ENCODE assay signal across 8 cellular contexts in the genomic region with DNA sequence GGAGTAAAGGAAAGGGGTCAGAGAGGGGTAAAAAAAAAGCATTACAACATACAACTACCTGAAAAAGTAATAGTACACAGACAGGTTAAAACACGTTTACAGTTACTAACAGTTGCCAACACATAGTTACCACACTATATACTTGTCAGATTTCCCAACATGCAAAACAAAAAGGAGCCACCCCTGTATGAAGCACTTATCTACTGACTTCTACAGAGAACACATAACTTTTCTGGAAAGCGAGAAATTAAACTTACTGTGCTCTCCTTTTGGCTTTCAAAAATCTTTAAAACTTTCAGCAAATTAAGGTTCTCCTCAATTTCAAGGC. TPM values are rescaled to one million over a fixed set of nuclear protein-coding genes. Genes with fewer than 3 reads are reported as not detected.
DNase-seq lines count a peak whose midpoint lies in the region; ATAC-seq and TF ChIP-seq lines count a peak whose summit lies in the region.

No MANE protein-coding gene starts in this region.

- no peak overlapping the region for H3K9ac ChIP-seq in HCT116 (ENCODE audit: low read length)

- no peaks in the 10 kb centered on the region for H3K36me3 ChIP-seq in HCT116 (ENCODE audit: control insufficient read depth in 1 of 2, insufficient read depth in 2 of 2, low read length in 2 of 2)
- no peaks in the 10 kb centered on the region for H3K36me3 ChIP-seq in SJCRH30
- H3K36me3 ChIP-seq in esophagus squamous epithelium, result no peaks in the 10 kb centered on the region

- H2AFZ ChIP-seq in HCT116 (ENCODE audit: low read depth, low read length, poor library complexity, severe bottlenecking), result no peak overlapping the region

- CTCF ChIA-PET in HCT116 (lab: Charles Lee), result no interaction called here

- H3K4me2 ChIP-seq in HCT116 (ENCODE audit: low read length), result peak overlapping the region; percentile 92

- H3K9me2 ChIP-seq in HCT116 (ENCODE audit: insufficient read depth), result no peaks in the 10 kb centered on the region

- TF ChIP-seq POLR2A in HCT116 (IDR thresholded peaks at IDR 0.05; ENCODE audit: borderline replicate concordance, extremely low read depth, insufficient read depth, insufficient read length) (no peak), esophagus squamous epithelium (IDR thresholded peaks at IDR 0.05) (peak in 3 of 4 donors; percentile 47 to 56 (median 53))

- H3K4me3 ChIP-seq in HCT116 (replicated peaks in 1 of 2; ENCODE audit: low read depth in 1 of 2, low read length in 2 of 2), result peak overlapping the region in 1 of 2 experiments; percentile 95; a peak in 1 of 4 replicates
- H3K4me3 ChIP-seq in SJCRH30, result peak overlapping the region; percentile 97
- H3K4me3 ChIP-seq in esophagus squamous epithelium, result peak overlapping the region; percentile 62 to 94 (median 80)
- peak overlapping the region; percentile 84 to 99 (median 96) for H3K4me3 ChIP-seq in skin epidermis

- no peaks in the 10 kb centered on the region for H3K9me3 ChIP-seq in HCT116 (ENCODE audit: control insufficient read depth in 1 of 2, insufficient read depth in 1 of 2, low read depth in 1 of 2, low read length in 2 of 2)
- no peaks in the 10 kb centered on the region for H3K9me3 ChIP-seq in SJCRH30 (replicated peaks)
- H3K9me3 ChIP-seq in esophagus squamous epithelium, result no peaks in the 10 kb centered on the region

- H3K4me1 ChIP-seq in HCT116 (ENCODE audit: control insufficient read depth in 1 of 2, insufficient read depth in 2 of 2, low read length in 2 of 2) (peaks cover 0 to 25% of the 10 kb centered on the region in 2 experiments; a peak in 2 of 4 replicates), SJCRH30 (peaks cover 6% of the 10 kb centered on the region; the same call in 1 of the 2 replicates), esophagus squamous epithelium (peaks cover 15 to 68% (median 28%) of the 10 kb centered on the region in 3 donors)

- POLR2A ChIA-PET in HCT116 (lab: Charles Lee), result no interaction called here

- DNase-seq in HCT116 (ENCODE audit: low read depth, low spot score) (no peak), SJCRH30 (no peak), esophagus squamous epithelium (lab: John Stamatoyannopoulos, UW) (no peak), mucosa of gallbladder (ENCODE audit: low spot score) (no peak), GM13976 (ENCODE audit: low spot score) (no peak), GM20000 (ENCODE audit: low spot score) (no peak)
- DNase-seq in stimulated activated CD4-positive, alpha-beta T cell treated with anti-CD3 and anti-CD28 coated beads, Interleukin-12 subunit alpha, Interleukin-12 subunit beta, amount 100 ng/mL, for 4 hours, result no peak

- H3K27ac ChIP-seq in HCT116 (ENCODE audit: low read depth, low read length), result no peak overlapping the region
- no peak overlapping the region for H3K27ac ChIP-seq in SJCRH30
- H3K27ac ChIP-seq in esophagus squamous epithelium, result peak overlapping the region; percentile 97 to 99 (median 98)
- peak overlapping the region in 17 of 21 experiments; percentile 96 to 100 (median 99) for H3K27ac ChIP-seq in skin epidermis

- 13 to 25% methylated on average over 2 of the region's 2 CpGs for WGBS in esophagus squamous epithelium, 2 donors

- no peaks in the 10 kb centered on the region for H4K20me1 ChIP-seq in HCT116 (ENCODE audit: insufficient read depth)

- intact Hi-C loops in HCT116 (cut with micrococcal nuclease) (no loop called here), esophagus squamous epithelium (cut with DNase I) (no loop called here)

- in situ Hi-C loops in GM13976 (cut with MboI; ENCODE audit: low sequenced_read_pairs, unreplicated experiment), result loop anchor here (10.0 kb wide), 1 partner anchor 114 kb away; no protein-coding TSS in a partner anchor

- peaks cover 63% of the 10 kb centered on the region for H3K79me2 ChIP-seq in HCT116 (ENCODE audit: insufficient read depth, low read length)

- no peak for TF ChIP-seq RAD21 in HCT116 (IDR thresholded peaks at IDR 0.05; ENCODE audit: low read depth)

- RAD21 ChIA-PET in HCT116 (lab: Charles Lee; ENCODE audit: low non-redundant PET in 1 of 2, low total read pairs in 2 of 2, uncharacterized antibody in 2 of 2, unreplicated experiment in 2 of 2), result no interaction called here

- H3K27me3 ChIP-seq in HCT116 (ENCODE audit: insufficient read depth, low read length), result no peaks in the 10 kb centered on the region
- no peaks in the 10 kb centered on the region for H3K27me3 ChIP-seq in SJCRH30
- no peaks in the 10 kb centered on the region for H3K27me3 ChIP-seq in esophagus squamous epithelium

- no TSS peak for BruUV-seq in HCT116 (replicated peaks; lab: Mats Ljungman, UMichigan)

- no peak for ATAC-seq in HCT116

- TF ChIP-seq CTCF in HCT116 (IDR thresholded peaks at IDR 0.05 in 2 of 3, conservative IDR thresholded peaks at IDR 0.05 in 1 of 3; ENCODE audit: borderline replicate concordance in 1 of 3, insufficient read depth in 1 of 3, low read depth in 2 of 3, low read length in 2 of 3) (no peak), esophagus squamous epithelium (IDR thresholded peaks at IDR 0.05) (no peak), GM13976 (IDR thresholded peaks at IDR 0.05; ENCODE audit: borderline replicate concordance, control extremely low read depth, extremely low read depth, insufficient read depth, missing control alignments) (no peak), GM20000 (IDR thresholded peaks at IDR 0.05; ENCODE audit: extremely low read depth, missing control alignments) (no peak)

TF ChIP-seq in HCT116, 20 proteins besides CTCF, POLR2A, EP300 and RAD21:
- TF ChIP-seq EZH2phosphoT487 (IDR thresholded peaks at IDR 0.05; ENCODE audit: borderline replicate concordance), result no peak
- no peak for TF ChIP-seq CBX3 (IDR thresholded peaks at IDR 0.05; ENCODE audit: low read depth)
- TF ChIP-seq SP1 (IDR thresholded peaks at IDR 0.05; ENCODE audit: low read depth), result no peak
- no peak for TF ChIP-seq FOSL1 (IDR thresholded peaks at IDR 0.05; ENCODE audit: low read depth)
- TF ChIP-seq, protein P1, sequence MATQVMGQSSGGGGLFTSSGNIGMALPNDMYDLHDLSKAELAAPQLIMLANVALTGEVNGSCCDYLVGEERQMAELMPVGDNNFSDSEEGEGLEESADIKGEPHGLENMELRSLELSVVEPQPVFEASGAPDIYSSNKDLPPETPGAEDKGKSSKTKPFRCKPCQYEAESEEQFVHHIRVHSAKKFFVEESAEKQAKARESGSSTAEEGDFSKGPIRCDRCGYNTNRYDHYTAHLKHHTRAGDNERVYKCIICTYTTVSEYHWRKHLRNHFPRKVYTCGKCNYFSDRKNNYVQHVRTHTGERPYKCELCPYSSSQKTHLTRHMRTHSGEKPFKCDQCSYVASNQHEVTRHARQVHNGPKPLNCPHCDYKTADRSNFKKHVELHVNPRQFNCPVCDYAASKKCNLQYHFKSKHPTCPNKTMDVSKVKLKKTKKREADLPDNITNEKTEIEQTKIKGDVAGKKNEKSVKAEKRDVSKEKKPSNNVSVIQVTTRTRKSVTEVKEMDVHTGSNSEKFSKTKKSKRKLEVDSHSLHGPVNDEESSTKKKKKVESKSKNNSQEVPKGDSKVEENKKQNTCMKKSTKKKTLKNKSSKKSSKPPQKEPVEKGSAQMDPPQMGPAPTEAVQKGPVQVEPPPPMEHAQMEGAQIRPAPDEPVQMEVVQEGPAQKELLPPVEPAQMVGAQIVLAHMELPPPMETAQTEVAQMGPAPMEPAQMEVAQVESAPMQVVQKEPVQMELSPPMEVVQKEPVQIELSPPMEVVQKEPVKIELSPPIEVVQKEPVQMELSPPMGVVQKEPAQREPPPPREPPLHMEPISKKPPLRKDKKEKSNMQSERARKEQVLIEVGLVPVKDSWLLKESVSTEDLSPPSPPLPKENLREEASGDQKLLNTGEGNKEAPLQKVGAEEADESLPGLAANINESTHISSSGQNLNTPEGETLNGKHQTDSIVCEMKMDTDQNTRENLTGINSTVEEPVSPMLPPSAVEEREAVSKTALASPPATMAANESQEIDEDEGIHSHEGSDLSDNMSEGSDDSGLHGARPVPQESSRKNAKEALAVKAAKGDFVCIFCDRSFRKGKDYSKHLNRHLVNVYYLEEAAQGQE (IDR thresholded peaks at IDR 0.05; ENCODE audit: low read depth), result no peak
- TF ChIP-seq SIN3A (IDR thresholded peaks at IDR 0.05; ENCODE audit: low read depth), result no peak

RNA-seq across cellular contexts. Expression of a gene that starts 2.1 kb away (rescaled TPM):
- total RNA-seq in HCT116 (2021; ENCODE audit: unreplicated experiment), result 34.8 TPM
- 23.5 and 24.9 TPM in 2 replicates for polyA plus RNA-seq in HCT116 (2012)
- total RNA-seq in SJCRH30 (2014; rRNA removed; shearing (Covaris generic)), result 43.8 and 49.6 TPM in 2 replicates
- 10 to 100 TPM; 51.4 to 67.1 (median 63.3) TPM for total RNA-seq in esophagus squamous epithelium
- 57.1 TPM for total RNA-seq in mucosa of gallbladder

Comparison
In these comparisons a context has a peak if more than half of its experiments do, and no peak if none do; other contexts are left out.
1. H3K27ac ChIP-seq: peak in esophagus squamous epithelium (4 of 4) and skin epidermis (17 of 21); none in HCT116 (single experiment) and SJCRH30 (single experiment).